In genomic region chr2:112039556-112039955, GRCh38 we compare ENCODE assay signal across 6 cellular contexts. TPM values are rescaled to one million over a fixed set of nuclear protein-coding genes. Genes with fewer than 3 reads are reported as not detected.
A peak's percentile ranks its signal among the peaks of the same experiment; 100 is the strongest.
DNase-seq lines count a peak whose midpoint lies in the region; ATAC-seq and TF ChIP-seq lines count a peak whose summit lies in the region.
"Not testable (repeated sequence)": the region's sequence is repeated elsewhere in the genome, so short reads cannot be mapped to it uniquely, and the experiment has no call there.

No MANE protein-coding gene starts in this region.

- CTCF ChIA-PET in WTC11 (lab: Charles Lee) = interaction anchor here (0.6 to 1.5 kb wide), 3 partner anchors 8 to 120 kb away, joined by 3 to 4 read pairs (median 4); no protein-coding TSS in a partner anchor

- not testable (repeated sequence) for H4K5ac ChIP-seq in mesendoderm (ENCODE audit: low read length)

- peak; percentile 49 for DNase-seq in ELF-1 (ENCODE audit: low read depth, low spot score)
- peak; percentile 19 for DNase-seq in WTC11 (ENCODE audit: low spot score)
- DNase-seq in esophagus muscularis mucosa (ENCODE audit: extremely low spot score) = peak; percentile 70
- peak; percentile 82 for DNase-seq in mesendoderm
- not testable (repeated sequence) for DNase-seq in trophoblast cell

- not testable (repeated sequence) for H3K14ac ChIP-seq in trophoblast cell (ENCODE audit: low read length)

- peak overlapping the region; percentile 88 for H4K8ac ChIP-seq in mesendoderm (ENCODE audit: low read depth, low read length)
- not testable (repeated sequence) for H4K8ac ChIP-seq in trophoblast cell (ENCODE audit: low read depth, low read length)

- H3K4me1 ChIP-seq in HUES48 (ENCODE audit: control insufficient read depth, insufficient read depth, low read length) (peaks cover 14% of the 10 kb centered on the region), trophoblast cell (ENCODE audit: control insufficient read depth in 1 of 2, insufficient read depth in 2 of 2, low read length in 2 of 2) (peaks cover 10 to 15% of the 10 kb centered on the region in 2 experiments)
- H3K4me1 ChIP-seq in esophagus muscularis mucosa; mesendoderm (ENCODE audit: control insufficient read depth, low read depth, low read length): not testable (repeated sequence)

- not testable (repeated sequence) for H3K36me3 Mint-ChIP-seq in WTC11

- H4K91ac ChIP-seq in trophoblast cell (ENCODE audit: low read depth, low read length) = peak overlapping the region; percentile 39

- not testable (repeated sequence) for H3K36me3 ChIP-seq in HUES48 (ENCODE audit: control insufficient read depth, insufficient read depth, low read length); esophagus muscularis mucosa; mesendoderm (ENCODE audit: control insufficient read depth, insufficient read depth, low read length); trophoblast cell (ENCODE audit: control insufficient read depth in 1 of 2, insufficient read depth in 2 of 2, low read length in 2 of 2)

- intact Hi-C loops in esophagus muscularis mucosa (cut with DNase I) = not testable (repeated sequence)

- H3K4me3 ChIP-seq in HUES48 (ENCODE audit: low read depth, low read length); esophagus muscularis mucosa; mesendoderm (ENCODE audit: low read length); trophoblast cell (ENCODE audit: low read depth, low read length): not testable (repeated sequence)

- H2BK120ac ChIP-seq in mesendoderm (ENCODE audit: low read depth, low read length) = peak overlapping the region; percentile 95
- not testable (repeated sequence) for H2BK120ac ChIP-seq in trophoblast cell (ENCODE audit: insufficient read depth, low read length, poor library complexity)

- H3K4me3 Mint-ChIP-seq in WTC11 = not testable (repeated sequence)

- not testable (repeated sequence) for H2AFZ ChIP-seq in trophoblast cell (ENCODE audit: insufficient read depth, low read length, poor library complexity)

- peak overlapping the region; percentile 93 for H2BK5ac ChIP-seq in mesendoderm (ENCODE audit: low read length)
- H2BK5ac ChIP-seq in trophoblast cell (ENCODE audit: low read depth, low read length, poor library complexity) = not testable (repeated sequence)

- not testable (repeated sequence) for H3K27ac Mint-ChIP-seq in WTC11

- H3K9me3 ChIP-seq in HUES48 (ENCODE audit: control insufficient read depth, insufficient read depth, low read length); esophagus muscularis mucosa; trophoblast cell (ENCODE audit: insufficient read depth, low read depth, low read length): not testable (repeated sequence)

- not testable (repeated sequence) for TF ChIP-seq CTCF in WTC11 (IDR thresholded peaks at IDR 0.05); esophagus muscularis mucosa (IDR thresholded peaks at IDR 0.05)

- peak overlapping the region; percentile 81 for H3K56ac ChIP-seq in mesendoderm (ENCODE audit: low read length)

- WGBS in esophagus muscularis mucosa = 93% methylated on average over 12 of the region's 12 CpGs
- no CpG with 5 or more reads among the region's 12 CpGs for WGBS in mesendoderm (ENCODE audit: extremely low coverage, insufficient coverage, low lambda C conversion rate)
- WGBS in trophoblast cell (ENCODE audit: extremely low coverage, insufficient coverage, insufficient read length) = no CpG with 5 or more reads among the region's 12 CpGs

- POLR2A ChIA-PET in WTC11 (lab: Charles Lee) = not testable (repeated sequence)

- not testable (repeated sequence) for H3K4me2 ChIP-seq in mesendoderm (ENCODE audit: low read length); trophoblast cell (ENCODE audit: low read length)

- H3K9ac ChIP-seq in HUES48 (ENCODE audit: low read depth, low read length); trophoblast cell (ENCODE audit: low read length): not testable (repeated sequence)
- peak overlapping the region; percentile 38 for H3K9ac ChIP-seq in mesendoderm (ENCODE audit: low read length)

- peaks cover 13% of the 10 kb centered on the region for H3K9me3 Mint-ChIP-seq in WTC11

- peak overlapping the region; percentile 28 for H3K27ac ChIP-seq in HUES48 (ENCODE audit: low read depth, low read length)
- H3K27ac ChIP-seq in esophagus muscularis mucosa (replicated peaks in 1 of 4) = not testable (repeated sequence)
- H3K27ac ChIP-seq in mesendoderm (ENCODE audit: low read depth, low read length) = peak overlapping the region; percentile 98
- H3K27ac ChIP-seq in trophoblast cell (ENCODE audit: low read depth, low read length) = peak overlapping the region; percentile 16

- peaks cover 20% of the 10 kb centered on the region for H3K27me3 Mint-ChIP-seq in WTC11 (ENCODE audit: low read depth)

- not testable (repeated sequence) for H3K23ac ChIP-seq in mesendoderm (ENCODE audit: low read length); trophoblast cell (ENCODE audit: low read length)

- H3K79me2 ChIP-seq in mesendoderm (ENCODE audit: control insufficient read depth, insufficient read depth, low read length); trophoblast cell (ENCODE audit: control insufficient read depth, insufficient read depth, low read length, poor library complexity): not testable (repeated sequence)

- H4K12ac ChIP-seq in trophoblast cell (ENCODE audit: low read depth, low read length) = not testable (repeated sequence)

- not testable (repeated sequence) for H2AK5ac ChIP-seq in mesendoderm (ENCODE audit: low read length); trophoblast cell (ENCODE audit: low read length)

- H3K4ac ChIP-seq in mesendoderm (ENCODE audit: low read depth, low read length) = peak overlapping the region; percentile 95
- not testable (repeated sequence) for H3K4ac ChIP-seq in trophoblast cell (ENCODE audit: low read depth, low read length)

- not testable (repeated sequence) for ATAC-seq in WTC11

- H2BK15ac ChIP-seq in mesendoderm (replicated peaks; ENCODE audit: low read depth) = not testable (repeated sequence)

- H3K79me1 ChIP-seq in mesendoderm (ENCODE audit: low read length); trophoblast cell (ENCODE audit: low read length): not testable (repeated sequence)

- TF ChIP-seq POLR2A in esophagus muscularis mucosa (IDR thresholded peaks at IDR 0.05; ENCODE audit: low read depth) = not testable (repeated sequence)

- H3K18ac ChIP-seq in mesendoderm (ENCODE audit: low read length) = peak overlapping the region; percentile 86
- not testable (repeated sequence) for H3K18ac ChIP-seq in trophoblast cell (ENCODE audit: low read length)

- H3K4me1 Mint-ChIP-seq in WTC11 = peaks cover 31% of the 10 kb centered on the region

- peak overlapping the region; percentile 6 for H2BK12ac ChIP-seq in trophoblast cell (ENCODE audit: low read length)

- H3K27me3 ChIP-seq in HUES48 (ENCODE audit: control insufficient read depth, insufficient read depth, low read length); esophagus muscularis mucosa; mesendoderm (ENCODE audit: insufficient read depth, low read length, poor library complexity); trophoblast cell (ENCODE audit: insufficient read depth, low read length): not testable (repeated sequence)

- TF ChIP-seq EP300 in esophagus muscularis mucosa (IDR thresholded peaks at IDR 0.05) = not testable (repeated sequence)

RNA-seq across cellular contexts. Expression of gene TMEM87B, which starts 15.5 kb away (rescaled TPM):
- total RNA-seq in WTC11 (2021) = 9.0 to 12.5 TPM (median 10.6 TPM) in 3 replicates
- total RNA-seq in esophagus muscularis mucosa = 10 to 100 TPM; 13.7 to 21.8 (median 14.9) TPM
- 11.2 TPM for polyA plus RNA-seq in mesendoderm (2013, experiment 1 of 2)
- 11.0 TPM for polyA plus RNA-seq in mesendoderm (2013, experiment 2 of 2)
- 21.6 and 21.7 TPM in 2 replicates for polyA plus RNA-seq in trophoblast cell (2013)
